In the genomic region with DNA sequence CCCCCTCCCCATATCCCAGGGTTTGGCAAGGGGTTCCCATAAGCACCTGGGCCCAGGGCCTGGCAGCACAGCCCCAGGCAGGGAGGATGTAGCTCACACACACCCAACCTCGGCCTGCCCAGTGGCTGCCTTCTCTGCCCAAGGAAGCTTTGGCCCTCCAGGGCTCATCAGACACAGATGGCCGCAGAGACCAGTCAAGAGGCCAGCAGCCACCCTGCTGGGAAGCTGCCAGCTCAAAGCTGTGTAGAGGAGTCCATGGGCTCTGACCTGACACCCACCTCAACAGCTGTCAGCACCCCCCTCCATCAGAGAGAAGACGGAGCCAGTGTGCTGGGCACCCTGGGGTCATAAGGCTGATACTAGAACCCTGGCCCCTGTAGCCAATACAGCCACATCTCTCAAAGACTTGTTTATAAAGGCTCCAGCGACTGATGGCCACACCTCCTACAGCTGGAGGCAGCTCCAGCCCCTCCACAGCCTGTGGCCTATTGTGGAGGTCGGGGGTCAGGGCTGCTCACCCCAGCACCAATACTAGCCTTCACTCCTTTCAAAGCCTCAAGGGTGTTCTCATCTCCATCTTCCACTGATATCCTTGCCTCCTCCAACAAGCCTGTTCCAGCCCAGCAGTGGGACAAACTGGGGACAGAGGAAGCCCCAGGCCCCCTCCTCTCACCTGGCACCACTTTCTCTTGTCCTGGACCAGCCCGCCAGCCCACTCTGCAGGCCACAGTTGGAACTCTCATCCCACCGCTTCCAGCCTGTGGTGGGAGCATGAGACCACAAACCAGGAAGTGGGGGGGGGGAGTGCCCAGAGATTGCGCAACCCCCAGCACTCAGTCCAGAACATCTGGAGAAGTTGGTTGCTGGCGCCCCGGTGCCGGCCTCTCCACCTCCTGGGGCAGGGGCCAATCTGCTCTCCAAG, we compare ENCODE assay signal across 8 cellular contexts. TPM values are rescaled to one million over a fixed set of nuclear protein-coding genes. Genes with fewer than 3 reads are reported as not detected.
DNase-seq lines count a peak whose midpoint lies in the region; FAIRE-seq and TF ChIP-seq lines count a peak whose summit lies in the region.

No MANE protein-coding gene starts in this region.

- TF ChIP-seq CTCF in Loucy (conservative IDR thresholded peaks at IDR 0.05; ENCODE audit: low read length) (peak; percentile 23; the same call in 1 of the 2 replicates), astrocyte (IDR thresholded peaks at IDR 0.05; ENCODE audit: insufficient read depth, low read depth, low read length) (peak; percentile 8), kidney (IDR thresholded peaks at IDR 0.05; ENCODE audit: borderline replicate concordance, extremely low read depth, insufficient read depth) (no peak), suprapubic skin (IDR thresholded peaks at IDR 0.05) (peak in 1 of 2 donors; percentile 29)

- no peaks in the 10 kb centered on the region for H3K27me3 ChIP-seq in Loucy (ENCODE audit: insufficient read depth, low read length, poor library complexity, severe bottlenecking)
- H3K27me3 ChIP-seq in astrocyte (ENCODE audit: insufficient read depth, low read length): no peaks in the 10 kb centered on the region
- H3K27me3 ChIP-seq in suprapubic skin: no peaks in the 10 kb centered on the region

- no peak overlapping the region for H2AFZ ChIP-seq in Loucy (ENCODE audit: low read length)
- no peak overlapping the region for H2AFZ ChIP-seq in astrocyte (ENCODE audit: low read depth, low read length)

- peak overlapping the region; percentile 79 for H3K27ac Mint-ChIP-seq in astrocyte (ENCODE audit: unreplicated experiment)

- peak overlapping the region; percentile 99 for H3K4me2 ChIP-seq in Loucy (ENCODE audit: low read depth, low read length, poor library complexity, severe bottlenecking)
- H3K4me2 ChIP-seq in astrocyte (ENCODE audit: low read length): peak overlapping the region; percentile 98

- H3K27ac ChIP-seq in astrocyte (ENCODE audit: low read depth, low read length) (peak overlapping the region; percentile 70), kidney (ENCODE audit: low read depth in 2 of 2, low read length in 2 of 2) (peak overlapping the region; percentile 4 to 60), suprapubic skin (peak overlapping the region; percentile 89)

- H3F3A ChIP-seq in Loucy (ENCODE audit: low read depth): no peaks in the 10 kb centered on the region

- H3K79me2 ChIP-seq in Loucy (ENCODE audit: insufficient read depth, low read length): peaks cover 23% of the 10 kb centered on the region
- peaks cover 25% of the 10 kb centered on the region for H3K79me2 ChIP-seq in astrocyte (ENCODE audit: insufficient read depth, low read length)

- H3K4me1 ChIP-seq in Loucy (ENCODE audit: insufficient read depth, low read length, poor library complexity, severe bottlenecking) (peaks cover 27% of the 10 kb centered on the region), astrocyte (ENCODE audit: insufficient read depth, low read length) (peaks cover 60% of the 10 kb centered on the region), kidney (ENCODE audit: control insufficient read depth in 1 of 2, insufficient read depth in 1 of 2, low read depth in 1 of 2, low read length in 2 of 2) (peaks cover 5 to 36% of the 10 kb centered on the region in 2 donors), suprapubic skin (peaks cover 78% of the 10 kb centered on the region)

- H3K4me3 Mint-ChIP-seq in astrocyte (ENCODE audit: unreplicated experiment): peak overlapping the region; percentile 62

- H3K9me2 ChIP-seq in Loucy (replicated peaks; ENCODE audit: low read depth, low read length): no peaks in the 10 kb centered on the region

- in situ Hi-C loops in Caki2 (cut with HindIII; ENCODE audit: low pct_unique_long_range_greater_than_20kb, low sequenced_read_pairs): no loop called here

- peaks cover 3% of the 10 kb centered on the region for H3K36me3 Mint-ChIP-seq in astrocyte (ENCODE audit: low read depth, unreplicated experiment)

- H3K27me3 Mint-ChIP-seq in astrocyte (ENCODE audit: low read depth, unreplicated experiment): no peaks in the 10 kb centered on the region

- no peaks in the 10 kb centered on the region for H3K9me3 ChIP-seq in Loucy (ENCODE audit: insufficient read depth, low read depth, low read length)
- H3K9me3 ChIP-seq in astrocyte (ENCODE audit: insufficient read depth, low read depth, low read length): no peaks in the 10 kb centered on the region
- no peaks in the 10 kb centered on the region for H3K9me3 ChIP-seq in kidney (ENCODE audit: control insufficient read depth in 1 of 2, low read length in 2 of 2)
- no peaks in the 10 kb centered on the region for H3K9me3 ChIP-seq in suprapubic skin

- no peaks in the 10 kb centered on the region for H3K9me3 Mint-ChIP-seq in astrocyte (ENCODE audit: unreplicated experiment)

- TF ChIP-seq POLR2A in suprapubic skin (IDR thresholded peaks at IDR 0.05) (no peak), GM12892 (IDR thresholded peaks at IDR 0.05; ENCODE audit: low read depth, low read length) (no peak)

- WGBS in suprapubic skin: 28% methylated on average over 8 of the region's 11 CpGs

- peak overlapping the region; percentile 91 for H3K9ac ChIP-seq in Loucy (ENCODE audit: low read depth, low read length, poor library complexity, severe bottlenecking)
- no peak overlapping the region for H3K9ac ChIP-seq in astrocyte (ENCODE audit: low read length)
- H3K9ac ChIP-seq in kidney (ENCODE audit: low read length in 2 of 2): no peak overlapping the region

- peak overlapping the region; percentile 81 for H3K4me3 ChIP-seq in Loucy (ENCODE audit: low read length, poor library complexity, severe bottlenecking)
- no peak overlapping the region for H3K4me3 ChIP-seq in astrocyte (ENCODE audit: insufficient read depth, low read depth, low read length)
- H3K4me3 ChIP-seq in kidney (ENCODE audit: low read length in 2 of 2): no peak overlapping the region
- peak overlapping the region; percentile 12 for H3K4me3 ChIP-seq in suprapubic skin

- no peak for TF ChIP-seq EP300 in suprapubic skin (IDR thresholded peaks at IDR 0.05)

- H3K36me3 ChIP-seq in Loucy (ENCODE audit: insufficient read depth, low read length) (no peaks in the 10 kb centered on the region), astrocyte (ENCODE audit: insufficient read depth, low read length) (peaks cover 2% of the 10 kb centered on the region), kidney (ENCODE audit: control insufficient read depth in 1 of 2, insufficient read depth in 2 of 2, low read length in 2 of 2) (no peaks in the 10 kb centered on the region), suprapubic skin (peaks cover 9% of the 10 kb centered on the region)

- DNase-seq in Caki2 (ENCODE audit: low read depth) (peak; percentile 35), astrocyte (ENCODE audit: low read depth) (peak; percentile 67), kidney (peak; percentile 91), suprapubic skin (ENCODE audit: low spot score in 2 of 2) (peak; percentile 93 to 94), GM12892 (ENCODE audit: insufficient read length) (no peak)
- DNase-seq in stimulated activated CD4-positive, alpha-beta T cell treated with anti-CD3 and anti-CD28 coated beads, Interleukin-12 subunit alpha, Interleukin-12 subunit beta, amount 100 ng/mL, for 4 hours: no peak
- no peak for DNase-seq in activated CD4-positive, alpha-beta T cell treated with anti-CD3 and anti-CD28 coated beads, Interleukin-2, amount 50 U/mL, for 4 hours

- FAIRE-seq in astrocyte (lab: Jason Lieb, UNC) (no peak), kidney (lab: Jason Lieb, UNC) (no peak), GM12892 (lab: Jason Lieb, UNC) (no peak)

- intact Hi-C loops in kidney (cut with DNase I): no loop called here

- H4K20me1 ChIP-seq in Loucy (ENCODE audit: insufficient read depth, low read length, poor library complexity, severe bottlenecking): no peaks in the 10 kb centered on the region
- H4K20me1 ChIP-seq in astrocyte (ENCODE audit: insufficient read depth, low read length): peaks cover 16% of the 10 kb centered on the region

- peaks cover 37% of the 10 kb centered on the region for H3K4me1 Mint-ChIP-seq in astrocyte (ENCODE audit: low read depth, unreplicated experiment)

RNA-seq across cellular contexts. Expression of a gene that starts 2.2 kb away (rescaled TPM):
- total RNA-seq in Caki2 (2014; rRNA removed; shearing (Covaris generic); ENCODE audit: low replicate concordance): 387 and 416 TPM in 2 replicates
- total RNA-seq in astrocyte (56.5 and 62.7 TPM in 2 replicates), kidney (40.8 TPM), suprapubic skin (10 to 100 TPM; 46.8 to 94.4 (median 70.9) TPM)
- polyA plus RNA-seq in kidney (ENCODE audit: insufficient read depth, low read depth, low replicate concordance): 54.3 TPM
- 33.2 TPM for polyA plus RNA-seq in GM12892 (2012; ENCODE audit: missing spikeins)

RNA-seq across cellular contexts. Expression of a gene that starts 3.4 kb away (rescaled TPM):
- total RNA-seq in Caki2 (2014; rRNA removed; shearing (Covaris generic); ENCODE audit: low replicate concordance): 11.8 and 19.5 TPM in 2 replicates
- total RNA-seq in astrocyte (45.6 and 55.5 TPM in 2 replicates), kidney (33.1 TPM), suprapubic skin (100 to 1,000 TPM in 1 of 4 donors, 10 to 100 TPM in 3; 32.1 to 107 (median 41.2) TPM)
- polyA plus RNA-seq in kidney (ENCODE audit: insufficient read depth, low read depth, low replicate concordance): 12.0 TPM
- 1.5 TPM for polyA plus RNA-seq in GM12892 (2012; ENCODE audit: missing spikeins)

RNA-seq across cellular contexts. Expression of a gene that starts 22.2 kb away (rescaled TPM):
- total RNA-seq in Caki2 (2014; rRNA removed; shearing (Covaris generic); ENCODE audit: low replicate concordance): 63.4 and 83.6 TPM in 2 replicates
- total RNA-seq in astrocyte (34.1 and 35.9 TPM in 2 replicates), kidney (14.7 TPM), suprapubic skin (10 to 100 TPM in 2 of 4 donors, 1 to 10 TPM in 2; 9.5 to 21.7 (median 13.9) TPM)
- 60.3 TPM for polyA plus RNA-seq in kidney (ENCODE audit: insufficient read depth, low read depth, low replicate concordance)
- 70.2 TPM for polyA plus RNA-seq in GM12892 (2012; ENCODE audit: missing spikeins)

RNA-seq across cellular contexts. Expression of a gene that starts 22.4 kb away (rescaled TPM):
- 32.3 and 39.8 TPM in 2 replicates for total RNA-seq in Caki2 (2014; rRNA removed; shearing (Covaris generic); ENCODE audit: low replicate concordance)
- total RNA-seq in astrocyte: 9.6 and 12.2 TPM in 2 replicates
- total RNA-seq in kidney: 8.8 TPM
- 18.5 TPM for polyA plus RNA-seq in kidney (ENCODE audit: insufficient read depth, low read depth, low replicate concordance)
- total RNA-seq in suprapubic skin: 1 to 10 TPM; 2.0 to 2.8 (median 2.7) TPM
- 55.9 TPM for polyA plus RNA-seq in GM12892 (2012; ENCODE audit: missing spikeins)

Comparison
In these comparisons a context has a peak if more than half of its experiments do, and no peak if none do; other contexts are left out.
1. DNase-seq: peak in Caki2 (single experiment), astrocyte (single experiment), kidney (single experiment) and suprapubic skin (2 of 2); none in GM12892 (single experiment), stimulated activated CD4-positive, alpha-beta T cell treated with anti-CD3 and anti-CD28 coated beads, Interleukin-12 subunit alpha, Interleukin-12 subunit beta, amount 100 ng/mL, for 4 hours (single experiment) and activated CD4-positive, alpha-beta T cell treated with anti-CD3 and anti-CD28 coated beads, Interleukin-2, amount 50 U/mL, for 4 hours (0 of 2).
2. H3K4me3 ChIP-seq: peak in Loucy (single experiment) and suprapubic skin (single experiment); none in astrocyte (single experiment) and kidney (0 of 2).
3. H3K27ac ChIP-seq: peak in every context shown above with its lines; median percentile 89 in suprapubic skin; 70 in astrocyte; 32 in kidney.